1 cellular context compared by ENCODE assay signal in the genomic region with DNA sequence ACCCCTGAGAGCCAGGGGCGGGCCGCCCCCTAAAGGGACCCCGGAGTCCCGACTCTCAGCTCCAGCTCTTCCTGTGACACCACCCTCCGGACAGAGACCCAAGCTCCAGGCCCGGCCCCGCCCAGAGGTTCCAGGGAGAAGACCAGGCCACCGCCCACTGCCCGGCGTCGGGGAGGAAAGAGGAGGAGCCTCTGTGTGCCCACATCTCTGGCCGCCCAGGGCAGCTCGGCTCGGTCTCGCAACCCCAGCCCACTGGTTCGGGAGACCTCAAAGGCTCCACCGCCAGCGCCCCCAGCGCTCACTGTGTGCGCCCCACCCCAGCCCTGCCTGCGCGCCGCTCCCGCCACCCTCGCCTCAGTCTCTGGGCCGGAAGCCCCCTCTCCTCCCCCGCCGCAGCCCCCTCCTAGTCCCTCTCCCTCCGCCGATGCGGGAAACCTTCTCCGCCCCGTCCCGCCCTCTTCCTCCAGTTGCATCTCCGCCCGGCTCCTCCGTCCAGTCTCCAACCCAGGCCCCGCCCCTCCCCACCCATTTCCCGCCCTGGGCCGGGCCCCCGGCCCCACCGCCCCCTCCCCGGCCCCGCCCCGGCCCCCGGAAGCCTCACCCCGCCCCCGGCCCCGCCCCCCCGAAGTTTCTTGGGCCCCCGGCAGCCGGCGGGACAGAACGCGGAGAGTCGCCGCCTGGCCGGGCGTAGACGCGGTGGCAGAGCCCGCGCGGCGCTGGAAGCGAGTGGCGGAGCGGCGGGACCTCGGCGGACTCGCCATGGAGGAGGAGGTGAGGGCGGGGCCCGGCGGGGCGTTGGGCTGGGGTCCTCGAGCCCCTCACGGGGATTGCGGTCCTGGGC.
TF ChIP-seq lines count a peak whose summit lies in the region.

TSS of gene PLEKHO2 (plus strand) at position 658 of the 841 bp plus-strand sequence. CDS start at position 760, 102 bp downstream.

TF ChIP-seq in HepG2, 621 proteins besides CTCF, POLR2A, EP300 and RAD21 (continued from another document and continues in another):
- TF ChIP-seq TCF7 (IDR thresholded peaks at IDR 0.05; ENCODE audit: low read depth) (peak; percentile 34), DNMT3B (CRISPR knock-in tag; conservative IDR thresholded peaks at IDR 0.05) (no peak), IRF9 (CRISPR knock-in tag; IDR thresholded peaks at IDR 0.05; ENCODE audit: borderline replicate concordance) (peak; percentile 26; the same call in 1 of the 2 replicates), ZNF891 (CRISPR knock-in tag; IDR thresholded peaks at IDR 0.05) (no peak), MBD4 (IDR thresholded peaks at IDR 0.05; ENCODE audit: borderline replicate concordance, low read length) (no peak), CEBPG (CRISPR knock-in tag; IDR thresholded peaks at IDR 0.05) (0 out of 2 replicates have a peak, but pooled peaks have one; percentile 24), FOXJ3 (CRISPR knock-in tag; IDR thresholded peaks at IDR 0.05; ENCODE audit: borderline replicate concordance) (no peak), FOXA1 (IDR thresholded peaks at IDR 0.05) (no peak), FOXA1 (CRISPR knock-in tag; IDR thresholded peaks at IDR 0.05) (no peak), ZNF850 (CRISPR knock-in tag; conservative IDR thresholded peaks at IDR 0.05) (no peak), ZBTB8A (CRISPR knock-in tag; IDR thresholded peaks at IDR 0.05; ENCODE audit: borderline replicate concordance, low read depth) (no peak), GFI1 (CRISPR knock-in tag; IDR thresholded peaks at IDR 0.05; ENCODE audit: borderline replicate concordance) (peak; percentile 8; the same call in 1 of the 2 replicates), ZNF496 (CRISPR knock-in tag; IDR thresholded peaks at IDR 0.05; ENCODE audit: insufficient replicate concordance) (no peak), ARNT2 (CRISPR knock-in tag; IDR thresholded peaks at IDR 0.05; ENCODE audit: low read depth) (0 out of 2 replicates have a peak, but pooled peaks have one; percentile 48), ZNF709 (CRISPR knock-in tag; IDR thresholded peaks at IDR 0.05) (no peak), CBX5 (CRISPR knock-in tag; IDR thresholded peaks at IDR 0.05; ENCODE audit: borderline replicate concordance) (peak; percentile 34; the same call in 1 of the 2 replicates), SYNCRIP (IDR thresholded peaks at IDR 0.05; ENCODE audit: insufficient read depth, low read depth, low read length) (no peak), ZNF367 (CRISPR knock-in tag; IDR thresholded peaks at IDR 0.05; ENCODE audit: borderline replicate concordance) (no peak), ZFAT (CRISPR knock-in tag; conservative IDR thresholded peaks at IDR 0.05) (no peak), HOXD1 (CRISPR knock-in tag; IDR thresholded peaks at IDR 0.05) (0 out of 2 replicates have a peak, but pooled peaks have one; percentile 18), MYNN (CRISPR knock-in tag; IDR thresholded peaks at IDR 0.05; ENCODE audit: low read depth) (no peak), NFKB2 (CRISPR knock-in tag; IDR thresholded peaks at IDR 0.05; ENCODE audit: borderline replicate concordance) (peak; percentile 28; the same call in 1 of the 2 replicates), ZNF282 (IDR thresholded peaks at IDR 0.05; ENCODE audit: partially characterized antibody) (no peak), ZNF546 (CRISPR knock-in tag; conservative IDR thresholded peaks at IDR 0.05) (peak; percentile 14; the same call in 1 of the 2 replicates), ZNF75D (CRISPR knock-in tag; IDR thresholded peaks at IDR 0.05; ENCODE audit: borderline replicate concordance) (no peak), RBAK (CRISPR knock-in tag; IDR thresholded peaks at IDR 0.05) (no peak), ZNF629 (CRISPR knock-in tag; conservative IDR thresholded peaks at IDR 0.05) (no peak)
- TF ChIP-seq, protein P1, sequence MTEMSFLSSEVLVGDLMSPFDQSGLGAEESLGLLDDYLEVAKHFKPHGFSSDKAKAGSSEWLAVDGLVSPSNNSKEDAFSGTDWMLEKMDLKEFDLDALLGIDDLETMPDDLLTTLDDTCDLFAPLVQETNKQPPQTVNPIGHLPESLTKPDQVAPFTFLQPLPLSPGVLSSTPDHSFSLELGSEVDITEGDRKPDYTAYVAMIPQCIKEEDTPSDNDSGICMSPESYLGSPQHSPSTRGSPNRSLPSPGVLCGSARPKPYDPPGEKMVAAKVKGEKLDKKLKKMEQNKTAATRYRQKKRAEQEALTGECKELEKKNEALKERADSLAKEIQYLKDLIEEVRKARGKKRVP (CRISPR knock-in tag; IDR thresholded peaks at IDR 0.05): no peak
- TF ChIP-seq, protein P2, sequence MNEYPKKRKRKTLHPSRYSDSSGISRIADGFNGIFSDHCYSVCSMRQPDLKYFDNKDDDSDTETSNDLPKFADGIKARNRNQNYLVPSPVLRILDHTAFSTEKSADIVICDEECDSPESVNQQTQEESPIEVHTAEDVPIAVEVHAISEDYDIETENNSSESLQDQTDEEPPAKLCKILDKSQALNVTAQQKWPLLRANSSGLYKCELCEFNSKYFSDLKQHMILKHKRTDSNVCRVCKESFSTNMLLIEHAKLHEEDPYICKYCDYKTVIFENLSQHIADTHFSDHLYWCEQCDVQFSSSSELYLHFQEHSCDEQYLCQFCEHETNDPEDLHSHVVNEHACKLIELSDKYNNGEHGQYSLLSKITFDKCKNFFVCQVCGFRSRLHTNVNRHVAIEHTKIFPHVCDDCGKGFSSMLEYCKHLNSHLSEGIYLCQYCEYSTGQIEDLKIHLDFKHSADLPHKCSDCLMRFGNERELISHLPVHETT (CRISPR knock-in tag; conservative IDR thresholded peaks at IDR 0.05): no peak
- TF ChIP-seq, protein P3, sequence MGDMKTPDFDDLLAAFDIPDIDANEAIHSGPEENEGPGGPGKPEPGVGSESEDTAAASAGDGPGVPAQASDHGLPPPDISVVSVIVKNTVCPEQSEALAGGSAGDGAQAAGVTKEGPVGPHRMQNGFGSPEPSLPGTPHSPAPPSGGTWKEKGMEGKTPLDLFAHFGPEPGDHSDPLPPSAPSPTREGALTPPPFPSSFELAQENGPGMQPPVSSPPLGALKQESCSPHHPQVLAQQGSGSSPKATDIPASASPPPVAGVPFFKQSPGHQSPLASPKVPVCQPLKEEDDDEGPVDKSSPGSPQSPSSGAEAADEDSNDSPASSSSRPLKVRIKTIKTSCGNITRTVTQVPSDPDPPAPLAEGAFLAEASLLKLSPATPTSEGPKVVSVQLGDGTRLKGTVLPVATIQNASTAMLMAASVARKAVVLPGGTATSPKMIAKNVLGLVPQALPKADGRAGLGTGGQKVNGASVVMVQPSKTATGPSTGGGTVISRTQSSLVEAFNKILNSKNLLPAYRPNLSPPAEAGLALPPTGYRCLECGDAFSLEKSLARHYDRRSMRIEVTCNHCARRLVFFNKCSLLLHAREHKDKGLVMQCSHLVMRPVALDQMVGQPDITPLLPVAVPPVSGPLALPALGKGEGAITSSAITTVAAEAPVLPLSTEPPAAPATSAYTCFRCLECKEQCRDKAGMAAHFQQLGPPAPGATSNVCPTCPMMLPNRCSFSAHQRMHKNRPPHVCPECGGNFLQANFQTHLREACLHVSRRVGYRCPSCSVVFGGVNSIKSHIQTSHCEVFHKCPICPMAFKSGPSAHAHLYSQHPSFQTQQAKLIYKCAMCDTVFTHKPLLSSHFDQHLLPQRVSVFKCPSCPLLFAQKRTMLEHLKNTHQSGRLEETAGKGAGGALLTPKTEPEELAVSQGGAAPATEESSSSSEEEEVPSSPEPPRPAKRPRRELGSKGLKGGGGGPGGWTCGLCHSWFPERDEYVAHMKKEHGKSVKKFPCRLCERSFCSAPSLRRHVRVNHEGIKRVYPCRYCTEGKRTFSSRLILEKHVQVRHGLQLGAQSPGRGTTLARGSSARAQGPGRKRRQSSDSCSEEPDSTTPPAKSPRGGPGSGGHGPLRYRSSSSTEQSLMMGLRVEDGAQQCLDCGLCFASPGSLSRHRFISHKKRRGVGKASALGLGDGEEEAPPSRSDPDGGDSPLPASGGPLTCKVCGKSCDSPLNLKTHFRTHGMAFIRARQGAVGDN (CRISPR knock-in tag; IDR thresholded peaks at IDR 0.05): peak; percentile 73
- TF ChIP-seq, protein P4, sequence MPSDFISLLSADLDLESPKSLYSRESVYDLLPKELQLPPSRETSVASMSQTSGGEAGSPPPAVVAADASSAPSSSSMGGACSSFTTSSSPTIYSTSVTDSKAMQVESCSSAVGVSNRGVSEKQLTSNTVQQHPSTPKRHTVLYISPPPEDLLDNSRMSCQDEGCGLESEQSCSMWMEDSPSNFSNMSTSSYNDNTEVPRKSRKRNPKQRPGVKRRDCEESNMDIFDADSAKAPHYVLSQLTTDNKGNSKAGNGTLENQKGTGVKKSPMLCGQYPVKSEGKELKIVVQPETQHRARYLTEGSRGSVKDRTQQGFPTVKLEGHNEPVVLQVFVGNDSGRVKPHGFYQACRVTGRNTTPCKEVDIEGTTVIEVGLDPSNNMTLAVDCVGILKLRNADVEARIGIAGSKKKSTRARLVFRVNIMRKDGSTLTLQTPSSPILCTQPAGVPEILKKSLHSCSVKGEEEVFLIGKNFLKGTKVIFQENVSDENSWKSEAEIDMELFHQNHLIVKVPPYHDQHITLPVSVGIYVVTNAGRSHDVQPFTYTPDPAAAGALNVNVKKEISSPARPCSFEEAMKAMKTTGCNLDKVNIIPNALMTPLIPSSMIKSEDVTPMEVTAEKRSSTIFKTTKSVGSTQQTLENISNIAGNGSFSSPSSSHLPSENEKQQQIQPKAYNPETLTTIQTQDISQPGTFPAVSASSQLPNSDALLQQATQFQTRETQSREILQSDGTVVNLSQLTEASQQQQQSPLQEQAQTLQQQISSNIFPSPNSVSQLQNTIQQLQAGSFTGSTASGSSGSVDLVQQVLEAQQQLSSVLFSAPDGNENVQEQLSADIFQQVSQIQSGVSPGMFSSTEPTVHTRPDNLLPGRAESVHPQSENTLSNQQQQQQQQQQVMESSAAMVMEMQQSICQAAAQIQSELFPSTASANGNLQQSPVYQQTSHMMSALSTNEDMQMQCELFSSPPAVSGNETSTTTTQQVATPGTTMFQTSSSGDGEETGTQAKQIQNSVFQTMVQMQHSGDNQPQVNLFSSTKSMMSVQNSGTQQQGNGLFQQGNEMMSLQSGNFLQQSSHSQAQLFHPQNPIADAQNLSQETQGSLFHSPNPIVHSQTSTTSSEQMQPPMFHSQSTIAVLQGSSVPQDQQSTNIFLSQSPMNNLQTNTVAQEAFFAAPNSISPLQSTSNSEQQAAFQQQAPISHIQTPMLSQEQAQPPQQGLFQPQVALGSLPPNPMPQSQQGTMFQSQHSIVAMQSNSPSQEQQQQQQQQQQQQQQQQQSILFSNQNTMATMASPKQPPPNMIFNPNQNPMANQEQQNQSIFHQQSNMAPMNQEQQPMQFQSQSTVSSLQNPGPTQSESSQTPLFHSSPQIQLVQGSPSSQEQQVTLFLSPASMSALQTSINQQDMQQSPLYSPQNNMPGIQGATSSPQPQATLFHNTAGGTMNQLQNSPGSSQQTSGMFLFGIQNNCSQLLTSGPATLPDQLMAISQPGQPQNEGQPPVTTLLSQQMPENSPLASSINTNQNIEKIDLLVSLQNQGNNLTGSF (CRISPR knock-in tag; IDR thresholded peaks at IDR 0.05): no peak
- TF ChIP-seq, protein P5, sequence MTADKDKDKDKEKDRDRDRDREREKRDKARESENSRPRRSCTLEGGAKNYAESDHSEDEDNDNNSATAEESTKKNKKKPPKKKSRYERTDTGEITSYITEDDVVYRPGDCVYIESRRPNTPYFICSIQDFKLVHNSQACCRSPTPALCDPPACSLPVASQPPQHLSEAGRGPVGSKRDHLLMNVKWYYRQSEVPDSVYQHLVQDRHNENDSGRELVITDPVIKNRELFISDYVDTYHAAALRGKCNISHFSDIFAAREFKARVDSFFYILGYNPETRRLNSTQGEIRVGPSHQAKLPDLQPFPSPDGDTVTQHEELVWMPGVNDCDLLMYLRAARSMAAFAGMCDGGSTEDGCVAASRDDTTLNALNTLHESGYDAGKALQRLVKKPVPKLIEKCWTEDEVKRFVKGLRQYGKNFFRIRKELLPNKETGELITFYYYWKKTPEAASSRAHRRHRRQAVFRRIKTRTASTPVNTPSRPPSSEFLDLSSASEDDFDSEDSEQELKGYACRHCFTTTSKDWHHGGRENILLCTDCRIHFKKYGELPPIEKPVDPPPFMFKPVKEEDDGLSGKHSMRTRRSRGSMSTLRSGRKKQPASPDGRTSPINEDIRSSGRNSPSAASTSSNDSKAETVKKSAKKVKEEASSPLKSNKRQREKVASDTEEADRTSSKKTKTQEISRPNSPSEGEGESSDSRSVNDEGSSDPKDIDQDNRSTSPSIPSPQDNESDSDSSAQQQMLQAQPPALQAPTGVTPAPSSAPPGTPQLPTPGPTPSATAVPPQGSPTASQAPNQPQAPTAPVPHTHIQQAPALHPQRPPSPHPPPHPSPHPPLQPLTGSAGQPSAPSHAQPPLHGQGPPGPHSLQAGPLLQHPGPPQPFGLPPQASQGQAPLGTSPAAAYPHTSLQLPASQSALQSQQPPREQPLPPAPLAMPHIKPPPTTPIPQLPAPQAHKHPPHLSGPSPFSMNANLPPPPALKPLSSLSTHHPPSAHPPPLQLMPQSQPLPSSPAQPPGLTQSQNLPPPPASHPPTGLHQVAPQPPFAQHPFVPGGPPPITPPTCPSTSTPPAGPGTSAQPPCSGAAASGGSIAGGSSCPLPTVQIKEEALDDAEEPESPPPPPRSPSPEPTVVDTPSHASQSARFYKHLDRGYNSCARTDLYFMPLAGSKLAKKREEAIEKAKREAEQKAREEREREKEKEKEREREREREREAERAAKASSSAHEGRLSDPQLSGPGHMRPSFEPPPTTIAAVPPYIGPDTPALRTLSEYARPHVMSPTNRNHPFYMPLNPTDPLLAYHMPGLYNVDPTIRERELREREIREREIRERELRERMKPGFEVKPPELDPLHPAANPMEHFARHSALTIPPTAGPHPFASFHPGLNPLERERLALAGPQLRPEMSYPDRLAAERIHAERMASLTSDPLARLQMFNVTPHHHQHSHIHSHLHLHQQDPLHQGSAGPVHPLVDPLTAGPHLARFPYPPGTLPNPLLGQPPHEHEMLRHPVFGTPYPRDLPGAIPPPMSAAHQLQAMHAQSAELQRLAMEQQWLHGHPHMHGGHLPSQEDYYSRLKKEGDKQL (CRISPR knock-in tag; IDR thresholded peaks at IDR 0.05; ENCODE audit: low read depth): no peak
- TF ChIP-seq, protein P6, sequence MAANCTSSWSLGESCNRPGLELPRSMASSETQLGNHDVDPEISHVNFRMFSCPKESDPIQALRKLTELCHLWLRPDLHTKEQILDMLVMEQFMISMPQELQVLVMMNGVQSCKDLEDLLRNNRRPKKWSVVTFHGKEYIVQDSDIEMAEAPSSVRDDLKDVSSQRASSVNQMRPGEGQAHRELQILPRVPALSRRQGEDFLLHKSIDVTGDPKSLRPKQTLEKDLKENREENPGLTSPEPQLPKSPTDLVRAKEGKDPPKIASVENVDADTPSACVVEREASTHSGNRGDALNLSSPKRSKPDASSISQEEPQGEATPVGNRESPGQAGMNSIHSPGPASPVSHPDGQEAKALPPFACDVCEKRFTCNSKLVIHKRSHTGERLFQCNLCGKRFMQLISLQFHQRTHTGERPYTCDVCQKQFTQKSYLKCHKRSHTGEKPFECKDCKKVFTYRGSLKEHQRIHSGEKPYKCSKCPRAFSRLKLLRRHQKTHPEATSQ (CRISPR knock-in tag; IDR thresholded peaks at IDR 0.05; ENCODE audit: borderline replicate concordance): no peak
